8 cellular contexts compared by ENCODE assay signal in genomic region chr18:805008-805754, GRCh38. TPM values are rescaled to one million over a fixed set of nuclear protein-coding genes. Genes with fewer than 3 reads are reported as not detected.
DNase-seq lines count a peak whose midpoint lies in the region; ATAC-seq and TF ChIP-seq lines count a peak whose summit lies in the region.

No MANE protein-coding gene starts in this region.

- peaks cover 85% of the 10 kb centered on the region for H3K4me1 Mint-ChIP-seq in stimulated activated naive CD8-positive, alpha-beta T cell treated with anti-CD3 and anti-CD28 coated beads, Interleukin-15, Interleukin-2, amounts not matched to agents 100 ng/mL and 50 ng/mL, for 24 hours (ENCODE audit: low read depth)
- peaks cover 58% of the 10 kb centered on the region for H3K4me1 Mint-ChIP-seq in endothelial cell (ENCODE audit: unreplicated experiment)

- no peak for ATAC-seq in stimulated activated naive CD8-positive, alpha-beta T cell treated with anti-CD3 and anti-CD28 coated beads, Interleukin-15, Interleukin-2, amounts not matched to agents 100 U/mL and 50 U/mL, for 24 hours
- ATAC-seq in HG03097 (IDR thresholded peaks at IDR 0.05; ENCODE audit: low FRiP score, unreplicated experiment): peak; percentile 31
- no peak for ATAC-seq in HG03565 (IDR thresholded peaks at IDR 0.05; ENCODE audit: unreplicated experiment)

- H3K4me3 Mint-ChIP-seq in stimulated activated naive CD8-positive, alpha-beta T cell treated with anti-CD3 and anti-CD28 coated beads, Interleukin-15, Interleukin-2, amounts not matched to agents 100 ng/mL and 50 ng/mL, for 24 hours: peak overlapping the region; percentile 20
- H3K4me3 Mint-ChIP-seq in endothelial cell (ENCODE audit: unreplicated experiment): no peak overlapping the region

- peaks cover 6% of the 10 kb centered on the region for H3K27me3 Mint-ChIP-seq in stimulated activated naive CD8-positive, alpha-beta T cell treated with anti-CD3 and anti-CD28 coated beads, Interleukin-15, Interleukin-2, amounts not matched to agents 100 ng/mL and 50 ng/mL, for 24 hours
- peaks cover 4% of the 10 kb centered on the region for H3K27me3 Mint-ChIP-seq in endothelial cell (ENCODE audit: unreplicated experiment)

- no peaks in the 10 kb centered on the region for H3K9me3 Mint-ChIP-seq in stimulated activated naive CD8-positive, alpha-beta T cell treated with anti-CD3 and anti-CD28 coated beads, Interleukin-15, Interleukin-2, amounts not matched to agents 100 ng/mL and 50 ng/mL, for 24 hours
- no peaks in the 10 kb centered on the region for H3K9me3 Mint-ChIP-seq in endothelial cell (ENCODE audit: unreplicated experiment)

- no peak overlapping the region for H3K27ac Mint-ChIP-seq in stimulated activated naive CD8-positive, alpha-beta T cell treated with anti-CD3 and anti-CD28 coated beads, Interleukin-15, Interleukin-2, amounts not matched to agents 100 ng/mL and 50 ng/mL, for 24 hours
- peak overlapping the region; percentile 17 for H3K27ac Mint-ChIP-seq in endothelial cell (ENCODE audit: unreplicated experiment)

- DNase-seq in stimulated activated naive CD8-positive, alpha-beta T cell treated with anti-CD3 and anti-CD28 coated beads, Interleukin-15, Interleukin-2, amounts not matched to agents 100 U/mL and 50 U/mL, for 24 hours: no peak
- no peak for DNase-seq in endothelial cell (ENCODE audit: low spot score)
- DNase-seq in stimulated activated CD8-positive, alpha-beta memory T cell treated with anti-CD3 and anti-CD28 coated beads, Interleukin-4, amount 100 ng/mL, for 48 hours: no peak
- DNase-seq in NCI-H526 treated with DMSO at 0.1 percent for 48 hours (lab: John Stamatoyannopoulos, UW): no peak
- no peak for DNase-seq in NCI-H510A treated with DMSO at 0.1 percent for 48 hours (lab: John Stamatoyannopoulos, UW)

- no peak for TF ChIP-seq CTCF in endothelial cell (IDR thresholded peaks at IDR 0.05; ENCODE audit: unreplicated experiment)

- H3K36me3 Mint-ChIP-seq in stimulated activated naive CD8-positive, alpha-beta T cell treated with anti-CD3 and anti-CD28 coated beads, Interleukin-15, Interleukin-2, amounts not matched to agents 100 ng/mL and 50 ng/mL, for 24 hours (ENCODE audit: low read depth): peaks cover 22% of the 10 kb centered on the region
- H3K36me3 Mint-ChIP-seq in endothelial cell (ENCODE audit: low read depth, unreplicated experiment): no peaks in the 10 kb centered on the region

RNA-seq across cellular contexts. Expression of gene YES1, which starts 6.9 kb away (rescaled TPM):
- 190 TPM for total RNA-seq in endothelial cell (ENCODE audit: unreplicated experiment)
